ENCODE assay signal across 22 cellular contexts in the genomic region with DNA sequence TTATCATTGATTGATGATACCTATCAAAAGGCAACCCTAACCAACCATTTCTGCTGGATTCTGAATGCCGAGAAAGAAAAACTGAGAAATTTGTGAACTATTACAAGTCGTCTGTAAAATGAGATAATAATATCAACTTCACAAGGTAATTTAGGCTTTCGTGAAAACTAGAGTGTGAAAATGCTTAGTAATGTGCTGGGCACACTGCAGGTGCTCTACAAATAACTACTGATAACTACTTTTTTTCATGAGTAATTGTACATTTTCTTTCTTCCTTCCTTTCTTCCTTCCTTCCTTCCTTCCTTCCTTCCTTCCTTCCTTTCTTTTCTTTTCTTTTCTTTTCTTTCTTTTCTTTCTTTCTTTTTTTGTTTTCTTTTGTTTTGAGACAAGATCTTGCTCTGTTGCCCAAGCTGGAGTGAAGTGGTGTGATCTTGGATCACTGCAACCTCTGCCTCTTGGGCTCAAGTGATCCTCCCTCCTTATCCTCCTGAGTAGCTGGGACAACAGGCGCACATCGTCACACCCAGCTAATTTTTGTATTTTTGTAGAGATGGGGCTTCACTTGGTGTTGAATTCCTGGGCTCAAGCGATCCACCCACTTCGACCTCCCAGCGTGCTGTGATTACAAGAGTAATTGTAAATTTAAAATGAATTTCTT. TPM values are rescaled to one million over a fixed set of nuclear protein-coding genes. Genes with fewer than 3 reads are reported as not detected.
DNase-seq lines count a peak whose midpoint lies in the region; ATAC-seq and TF ChIP-seq lines count a peak whose summit lies in the region.
"Had no signal": no experiment of that assay in that cellular context is flagged by ENCODE, and none has a peak within 500 bp of the region (broad histone marks: within the 10 kb centered on the region; RNA-seq: fewer than 3 reads in every experiment).

No MANE protein-coding gene starts in this region.

- CTCF ChIA-PET in WTC11 (lab: Charles Lee) = interaction anchor here (0.7 kb wide), 2 partner anchors 28 to 1742 kb away, joined by 3 to 5 read pairs; no protein-coding TSS in a partner anchor
- CTCF ChIA-PET in CD8-positive, alpha-beta T cell (lab: Charles Lee) = no interaction called here
- CTCF ChIA-PET in CD4-positive, alpha-beta T cell (lab: Charles Lee) = no interaction called here

- H2BK12ac ChIP-seq in neuronal stem cell (ENCODE audit: low read length) = no peak overlapping the region

- H3K4me1 ChIP-seq in iPS-20b (ENCODE audit: insufficient read depth, low read length) (peaks cover 51% of the 10 kb centered on the region; the same call in 1 of the 2 replicates), tibial artery (peaks cover 0 to 98% (median 25%) of the 10 kb centered on the region in 4 donors), neuronal stem cell (ENCODE audit: control insufficient read depth in 2 of 2, insufficient read depth in 1 of 2, low read depth in 1 of 2, low read length in 2 of 2) (peaks cover 6 to 14% of the 10 kb centered on the region in 2 donors)
- H3K4me1 ChIP-seq in CD8-positive, alpha-beta T cell (ENCODE audit: insufficient read depth, low read length) = no peaks in the 10 kb centered on the region

- H3K27ac ChIP-seq in iPS-20b (ENCODE audit: low read length) (peak overlapping the region; percentile 53), tibial artery (peak overlapping the region; percentile 18 to 34), neuronal stem cell (replicated peaks; ENCODE audit: low read length) (no peak overlapping the region)
- H3K27ac ChIP-seq in CD8-positive, alpha-beta T cell (ENCODE audit: low read depth, low read length) = no peak overlapping the region
- H3K27ac ChIP-seq in CD4-positive, alpha-beta T cell (ENCODE audit: low read depth, low read length) = no peak overlapping the region
- H3K27ac ChIP-seq: brain microvascular endothelial cell, coronary artery, SJSA1, suprapubic skin had no signal

- H3K4me2 ChIP-seq in neuronal stem cell (ENCODE audit: insufficient read depth, low read length, poor library complexity, severe bottlenecking) = no peak overlapping the region

- H3K79me1 ChIP-seq in neuronal stem cell (ENCODE audit: low read depth, low read length) = peaks cover 5% of the 10 kb centered on the region

- H2BK15ac ChIP-seq in neuronal stem cell (ENCODE audit: low read length) = no peak overlapping the region

- peak overlapping the region; percentile 22 for H3K27ac Mint-ChIP-seq in activated naive CD8-positive, alpha-beta T cell treated with anti-CD3 and anti-CD28 coated beads, Interleukin-2, amount 10 ng/mL, durations not matched to agents 7 days and 5 days
- no peak overlapping the region for H3K27ac Mint-ChIP-seq in activated naive CD8-positive, alpha-beta T cell treated with anti-CD3 and anti-CD28 coated beads, Interleukin-2, amount 50 U/mL, for 24 hours
- H3K27ac Mint-ChIP-seq in WTC11 = peak overlapping the region; percentile 96
- H3K27ac Mint-ChIP-seq in CD8-positive, alpha-beta T cell = no peak overlapping the region
- no peak overlapping the region for H3K27ac Mint-ChIP-seq in CD4-positive, alpha-beta T cell
- H3K27ac Mint-ChIP-seq: activated B cell treated with CpG ODN at 0.5 μM for 24 hours; activated naive CD4-positive, alpha-beta T cell treated with anti-CD3 and anti-CD28 coated beads, Interleukin-2, amount 50 U/mL, for 24 hours had no signal

- H3K4me1 Mint-ChIP-seq in activated naive CD8-positive, alpha-beta T cell treated with anti-CD3 and anti-CD28 coated beads, Interleukin-2, amount 10 ng/mL, durations not matched to agents 7 days and 5 days = peaks cover 9% of the 10 kb centered on the region
- H3K4me1 Mint-ChIP-seq in activated naive CD8-positive, alpha-beta T cell treated with anti-CD3 and anti-CD28 coated beads, Interleukin-2, amount 50 U/mL, for 24 hours = peaks cover 20% of the 10 kb centered on the region
- peaks cover 76% of the 10 kb centered on the region for H3K4me1 Mint-ChIP-seq in WTC11
- H3K4me1 Mint-ChIP-seq in CD8-positive, alpha-beta T cell (ENCODE audit: low read depth) = peaks cover 9% of the 10 kb centered on the region
- peaks cover 5% of the 10 kb centered on the region for H3K4me1 Mint-ChIP-seq in CD4-positive, alpha-beta T cell (ENCODE audit: low read depth)

- H3K36me3 ChIP-seq in iPS-20b (ENCODE audit: insufficient read depth, low read depth, low read length) (no peaks in the 10 kb centered on the region), tibial artery (no peaks in the 10 kb centered on the region), neuronal stem cell (replicated peaks in 1 of 2; ENCODE audit: control insufficient read depth in 2 of 2, insufficient read depth in 2 of 2, low read length in 2 of 2) (peaks cover 0 to 7% of the 10 kb centered on the region in 2 donors)
- no peaks in the 10 kb centered on the region for H3K36me3 ChIP-seq in CD8-positive, alpha-beta T cell (ENCODE audit: insufficient read depth, low read length)
- H3K36me3 ChIP-seq: brain microvascular endothelial cell, SJSA1, suprapubic skin had no signal

- H3K18ac ChIP-seq in neuronal stem cell (ENCODE audit: low read length) = no peak overlapping the region

- H3K27me3 ChIP-seq in iPS-20b (ENCODE audit: insufficient read depth, low read length) = no peaks in the 10 kb centered on the region
- no peaks in the 10 kb centered on the region for H3K27me3 ChIP-seq in tibial artery
- no peaks in the 10 kb centered on the region for H3K27me3 ChIP-seq in CD8-positive, alpha-beta T cell (ENCODE audit: insufficient read depth, low read length)
- no peaks in the 10 kb centered on the region for H3K27me3 ChIP-seq in CD4-positive, alpha-beta T cell (ENCODE audit: control insufficient read depth, insufficient read depth, low read length)
- no peaks in the 10 kb centered on the region for H3K27me3 ChIP-seq in neuronal stem cell (ENCODE audit: control insufficient read depth in 3 of 3, insufficient read depth in 3 of 3, low read depth in 1 of 3, low read length in 3 of 3)
- H3K27me3 ChIP-seq: brain microvascular endothelial cell, SJSA1, suprapubic skin had no signal

- H3K4ac ChIP-seq in neuronal stem cell (ENCODE audit: low read length) = no peak overlapping the region

- no peak overlapping the region for H2AFZ ChIP-seq in neuronal stem cell (ENCODE audit: low read length)

- H3K4me3 Mint-ChIP-seq in activated naive CD8-positive, alpha-beta T cell treated with anti-CD3 and anti-CD28 coated beads, Interleukin-2, amount 10 ng/mL, durations not matched to agents 7 days and 5 days = peak overlapping the region; percentile 30
- no peak overlapping the region for H3K4me3 Mint-ChIP-seq in activated naive CD8-positive, alpha-beta T cell treated with anti-CD3 and anti-CD28 coated beads, Interleukin-2, amount 50 U/mL, for 24 hours
- H3K4me3 Mint-ChIP-seq in WTC11 = peak overlapping the region; percentile 54
- H3K4me3 Mint-ChIP-seq in CD8-positive, alpha-beta T cell = no peak overlapping the region
- H3K4me3 Mint-ChIP-seq in CD4-positive, alpha-beta T cell = no peak overlapping the region
- H3K4me3 Mint-ChIP-seq: activated B cell treated with CpG ODN at 0.5 μM for 24 hours; activated naive CD4-positive, alpha-beta T cell treated with anti-CD3 and anti-CD28 coated beads, Interleukin-2, amount 50 U/mL, for 24 hours had no signal

- POLR2A ChIA-PET in activated naive CD8-positive, alpha-beta T cell treated with anti-CD3 and anti-CD28 coated beads, Interleukin-2, amount 10 ng/mL, durations not matched to agents 7 days and 5 days (lab: Charles Lee) = interaction anchor here (1.6 kb wide), 1 partner anchor 43 kb away, joined by 3 read pairs; a partner anchor contains a TSS
- POLR2A ChIA-PET in WTC11 (lab: Charles Lee) = no interaction called here
- POLR2A ChIA-PET in CD8-positive, alpha-beta T cell (lab: Charles Lee) = no interaction called here
- POLR2A ChIA-PET in CD4-positive, alpha-beta T cell (lab: Charles Lee) = interaction anchor here (0.7 to 1.0 kb wide), 2 partner anchors 44 to 88 kb away, joined by 3 read pairs; no protein-coding TSS in a partner anchor

- no peaks in the 10 kb centered on the region for H3K9me3 ChIP-seq in iPS-20b (ENCODE audit: insufficient read depth, low read depth, low read length)
- no peaks in the 10 kb centered on the region for H3K9me3 ChIP-seq in tibial artery
- H3K9me3 ChIP-seq in CD8-positive, alpha-beta T cell (ENCODE audit: low read length) = no peaks in the 10 kb centered on the region
- H3K9me3 ChIP-seq in CD4-positive, alpha-beta T cell (ENCODE audit: control insufficient read depth, low read length) = no peaks in the 10 kb centered on the region
- H3K9me3 ChIP-seq in neuronal stem cell (replicated peaks in 1 of 2; ENCODE audit: control insufficient read depth in 2 of 2, insufficient read depth in 1 of 2, low read depth in 1 of 2, low read length in 2 of 2) = no peaks in the 10 kb centered on the region
- H3K9me3 ChIP-seq: SJSA1, suprapubic skin had no signal

- H3K14ac ChIP-seq in neuronal stem cell (ENCODE audit: low read length) = no peak overlapping the region

- H3K27me3 Mint-ChIP-seq in activated naive CD8-positive, alpha-beta T cell treated with anti-CD3 and anti-CD28 coated beads, Interleukin-2, amount 10 ng/mL, durations not matched to agents 7 days and 5 days = peaks cover 2% of the 10 kb centered on the region
- no peaks in the 10 kb centered on the region for H3K27me3 Mint-ChIP-seq in activated naive CD8-positive, alpha-beta T cell treated with anti-CD3 and anti-CD28 coated beads, Interleukin-2, amount 50 U/mL, for 24 hours
- no peaks in the 10 kb centered on the region for H3K27me3 Mint-ChIP-seq in WTC11 (ENCODE audit: low read depth)
- H3K27me3 Mint-ChIP-seq in CD8-positive, alpha-beta T cell (ENCODE audit: low read depth) = no peaks in the 10 kb centered on the region
- no peaks in the 10 kb centered on the region for H3K27me3 Mint-ChIP-seq in CD4-positive, alpha-beta T cell
- H3K27me3 Mint-ChIP-seq: activated B cell treated with CpG ODN at 0.5 μM for 24 hours; activated naive CD4-positive, alpha-beta T cell treated with anti-CD3 and anti-CD28 coated beads, Interleukin-2, amount 50 U/mL, for 24 hours had no signal

- H2AK5ac ChIP-seq in neuronal stem cell (ENCODE audit: low read depth, low read length) = no peak overlapping the region

- H4K8ac ChIP-seq in neuronal stem cell (ENCODE audit: low read depth, low read length) = no peak overlapping the region

- H4K91ac ChIP-seq in neuronal stem cell (ENCODE audit: low read depth, low read length, poor library complexity) = no peak overlapping the region

- H2BK5ac ChIP-seq in neuronal stem cell (ENCODE audit: low read length) = no peak overlapping the region

- no peak for DNase-seq in activated naive CD8-positive, alpha-beta T cell treated with anti-CD3 and anti-CD28 coated beads, Interleukin-2, amount 10 ng/mL, durations not matched to agents 7 days and 5 days
- no peak for DNase-seq in activated naive CD8-positive, alpha-beta T cell treated with anti-CD3 and anti-CD28 coated beads, Interleukin-2, amount 50 U/mL, for 24 hours
- DNase-seq in WTC11 (ENCODE audit: low spot score) (no peak), tibial artery (no peak), neuronal stem cell (ENCODE audit: low spot score) (no peak)
- no peak for DNase-seq in CD8-positive, alpha-beta T cell
- DNase-seq in CD4-positive, alpha-beta T cell = no peak
- DNase-seq: activated B cell treated with CpG ODN at 0.5 μM for 24 hours, brain microvascular endothelial cell, C1 segment of cervical spinal cord, head of caudate nucleus, Karpas-422, NCI-H1048, NCI-H2029, NCI-H226, NCI-H774, right cardiac atrium had no signal

- no peak for ATAC-seq in activated naive CD8-positive, alpha-beta T cell treated with anti-CD3 and anti-CD28 coated beads, Interleukin-2, amount 10 ng/mL, durations not matched to agents 7 days and 5 days (ENCODE audit: low read depth)
- no peak for ATAC-seq in activated naive CD8-positive, alpha-beta T cell treated with anti-CD3 and anti-CD28 coated beads, Interleukin-2, amount 50 U/mL, for 24 hours
- ATAC-seq in WTC11 = no peak
- ATAC-seq in CD8-positive, alpha-beta T cell = no peak
- no peak for ATAC-seq in CD4-positive, alpha-beta T cell (ENCODE audit: poor library complexity)

- no peak for TF ChIP-seq CTCF in WTC11 (IDR thresholded peaks at IDR 0.05)
- TF ChIP-seq CTCF in tibial artery (IDR thresholded peaks at IDR 0.05) = no peak
- TF ChIP-seq CTCF in CD8-positive, alpha-beta T cell (IDR thresholded peaks at IDR 0.05) = no peak
- no peak for TF ChIP-seq CTCF in CD4-positive, alpha-beta T cell (IDR thresholded peaks at IDR 0.05)

- intact Hi-C loops in tibial artery (cut with DNase I; ENCODE audit: low total_unique reads) = no loop called here
- intact Hi-C loops in CD8-positive, alpha-beta T cell (cut with DNase I, micrococcal nuclease) = no loop called here
- intact Hi-C loops in CD4-positive, alpha-beta T cell (cut with DNase I, micrococcal nuclease) = no loop called here

- H3K36me3 Mint-ChIP-seq in activated naive CD8-positive, alpha-beta T cell treated with anti-CD3 and anti-CD28 coated beads, Interleukin-2, amount 10 ng/mL, durations not matched to agents 7 days and 5 days = peaks cover 10% of the 10 kb centered on the region
- no peaks in the 10 kb centered on the region for H3K36me3 Mint-ChIP-seq in activated naive CD8-positive, alpha-beta T cell treated with anti-CD3 and anti-CD28 coated beads, Interleukin-2, amount 50 U/mL, for 24 hours (ENCODE audit: low read depth)
- no peaks in the 10 kb centered on the region; the same call in 1 of the 2 replicates for H3K36me3 Mint-ChIP-seq in WTC11
- H3K36me3 Mint-ChIP-seq in CD8-positive, alpha-beta T cell = no peaks in the 10 kb centered on the region
- no peaks in the 10 kb centered on the region for H3K36me3 Mint-ChIP-seq in CD4-positive, alpha-beta T cell (ENCODE audit: low read depth)
- H3K36me3 Mint-ChIP-seq: activated naive CD4-positive, alpha-beta T cell treated with anti-CD3 and anti-CD28 coated beads, Interleukin-2, amount 50 U/mL, for 24 hours had no signal

- H2BK120ac ChIP-seq in neuronal stem cell (ENCODE audit: low read depth, low read length) = no peak overlapping the region

- H3K4me3 ChIP-seq in iPS-20b (ENCODE audit: low read length) (peak overlapping the region; percentile 4; the same call in 1 of the 2 replicates), tibial artery (no peak overlapping the region), neuronal stem cell (ENCODE audit: low read length in 2 of 2) (no peak overlapping the region)
- H3K4me3 ChIP-seq in CD8-positive, alpha-beta T cell (ENCODE audit: low read depth, low read length) = no peak overlapping the region
- H3K4me3 ChIP-seq: SJSA1, suprapubic skin had no signal

- H3K23ac ChIP-seq in neuronal stem cell (ENCODE audit: low read depth, low read length, poor library complexity) = no peak overlapping the region

- H3K9ac ChIP-seq in iPS-20b (ENCODE audit: low read depth, low read length) (peak overlapping the region; percentile 58; the same call in 1 of the 2 replicates), neuronal stem cell (ENCODE audit: low read depth, low read length, poor library complexity) (no peak overlapping the region)

- H3K9me3 Mint-ChIP-seq in activated naive CD8-positive, alpha-beta T cell treated with anti-CD3 and anti-CD28 coated beads, Interleukin-2, amount 10 ng/mL, durations not matched to agents 7 days and 5 days = no peaks in the 10 kb centered on the region
- H3K9me3 Mint-ChIP-seq in activated naive CD8-positive, alpha-beta T cell treated with anti-CD3 and anti-CD28 coated beads, Interleukin-2, amount 50 U/mL, for 24 hours = no peaks in the 10 kb centered on the region
- H3K9me3 Mint-ChIP-seq in WTC11 = no peaks in the 10 kb centered on the region
- H3K9me3 Mint-ChIP-seq in CD8-positive, alpha-beta T cell = no peaks in the 10 kb centered on the region
- H3K9me3 Mint-ChIP-seq in CD4-positive, alpha-beta T cell = no peaks in the 10 kb centered on the region
- H3K9me3 Mint-ChIP-seq: activated B cell treated with CpG ODN at 0.5 μM for 24 hours; activated naive CD4-positive, alpha-beta T cell treated with anti-CD3 and anti-CD28 coated beads, Interleukin-2, amount 50 U/mL, for 24 hours had no signal

- no CpG with 5 or more reads among the region's 8 CpGs for WGBS in neuronal stem cell (ENCODE audit: extremely low coverage in 2 of 2, insufficient read length in 2 of 2, insufficient replicate concordance in 1 of 2), 2 donors

RNA-seq across cellular contexts. Expression of a gene that starts 42.9 kb away (rescaled TPM):
- total RNA-seq in activated naive CD8-positive, alpha-beta T cell treated with anti-CD3 and anti-CD28 coated beads, Interleukin-2, amount 10 ng/mL, durations not matched to agents 7 days and 5 days = 10 to 100 TPM; 13.3 to 15.0 TPM
- 99.7 to 107 TPM (median 104 TPM) in 3 replicates for total RNA-seq in WTC11 (2021)
- total RNA-seq in CD8-positive, alpha-beta T cell = 1 to 10 TPM; 1.6 to 2.0 TPM
- total RNA-seq in CD4-positive, alpha-beta T cell = 1 to 10 TPM; 1.9 to 2.6 TPM
- polyA plus RNA-seq in neuronal stem cell (2013, experiment 1 of 2) = 24.6 TPM
- polyA plus RNA-seq in neuronal stem cell (2013, experiment 2 of 2) = 25.2 TPM

Comparison
In these comparisons a context has a peak if more than half of its experiments do, and no peak if none do; other contexts are left out.
1. H3K27ac Mint-ChIP-seq: peak in activated naive CD8-positive, alpha-beta T cell treated with anti-CD3 and anti-CD28 coated beads, Interleukin-2, amount 10 ng/mL, durations not matched to agents 7 days and 5 days (single experiment) and WTC11 (single experiment); none in activated naive CD8-positive, alpha-beta T cell treated with anti-CD3 and anti-CD28 coated beads, Interleukin-2, amount 50 U/mL, for 24 hours (single experiment), CD8-positive, alpha-beta T cell (single experiment) and CD4-positive, alpha-beta T cell (single experiment).
2. H3K4me3 Mint-ChIP-seq: peak in activated naive CD8-positive, alpha-beta T cell treated with anti-CD3 and anti-CD28 coated beads, Interleukin-2, amount 10 ng/mL, durations not matched to agents 7 days and 5 days (single experiment) and WTC11 (single experiment); none in activated naive CD8-positive, alpha-beta T cell treated with anti-CD3 and anti-CD28 coated beads, Interleukin-2, amount 50 U/mL, for 24 hours (single experiment), CD8-positive, alpha-beta T cell (single experiment) and CD4-positive, alpha-beta T cell (single experiment).
3. H3K27ac ChIP-seq: peak in iPS-20b (single experiment) and tibial artery (2 of 2); none in CD8-positive, alpha-beta T cell (single experiment), CD4-positive, alpha-beta T cell (single experiment) and neuronal stem cell (single experiment).
4. RNA of a gene that starts 42.9 kb away (total RNA-seq): 99.7 to 107 TPM in WTC11 and 13.3 to 15.0 TPM in activated naive CD8-positive, alpha-beta T cell treated with anti-CD3 and anti-CD28 coated beads, Interleukin-2, amount 10 ng/mL, durations not matched to agents 7 days and 5 days; 1.9 to 2.6 TPM in CD4-positive, alpha-beta T cell and 1.6 to 2.0 TPM in CD8-positive, alpha-beta T cell; every median in the first group is over 4 times any median in the second.
5. POLR2A ChIA-PET loops: an anchor here in activated naive CD8-positive, alpha-beta T cell treated with anti-CD3 and anti-CD28 coated beads, Interleukin-2, amount 10 ng/mL, durations not matched to agents 7 days and 5 days (1.6 kb wide) and CD4-positive, alpha-beta T cell (0.7 to 1.0 kb wide); none called in WTC11 and CD8-positive, alpha-beta T cell.